In the genomic region with DNA sequence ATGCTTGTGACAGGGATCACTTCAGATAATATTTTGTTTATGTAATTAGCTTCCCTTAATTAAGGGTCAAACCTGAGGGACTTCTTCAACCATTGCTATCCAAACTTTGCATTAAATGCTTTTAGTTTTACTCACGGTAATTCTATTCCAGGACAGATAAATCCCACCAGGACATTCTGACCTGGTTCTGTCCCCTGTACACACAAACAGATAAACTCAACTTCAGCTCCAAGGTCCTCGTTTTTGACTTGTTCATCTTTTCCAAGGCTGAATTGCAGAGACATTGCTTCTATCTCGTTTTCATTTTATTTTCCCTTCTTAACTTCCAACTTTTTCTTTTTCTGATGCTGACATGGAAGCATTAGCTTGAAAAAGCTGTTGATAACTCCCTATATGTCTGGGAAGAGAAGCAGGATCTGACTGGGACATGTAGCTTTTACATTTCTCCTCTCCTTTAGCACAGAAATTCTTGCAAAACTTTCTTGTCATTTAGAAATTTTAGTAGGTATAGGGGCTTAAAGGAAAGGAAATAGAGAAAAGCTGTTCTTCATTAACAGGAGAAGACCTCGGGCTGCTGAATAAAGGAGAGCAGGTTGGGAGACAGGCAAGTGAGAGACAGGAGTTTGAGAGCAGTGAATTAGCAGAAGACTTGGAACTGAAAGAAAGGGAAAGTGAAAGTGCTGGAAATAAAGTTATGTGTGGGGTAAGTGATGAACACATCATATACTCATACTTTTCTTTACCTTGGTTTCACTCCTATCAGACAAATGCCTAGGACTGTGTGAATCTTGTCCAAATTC, we compare ENCODE assay signal across 8 cellular contexts.
DNase-seq lines count a peak whose midpoint lies in the region; ATAC-seq and TF ChIP-seq lines count a peak whose summit lies in the region.

No MANE protein-coding gene starts in this region.

- TF ChIP-seq CTCF in AG04449 (IDR thresholded peaks at IDR 0.05; ENCODE audit: insufficient read depth, low read length, missing control alignments) (no peak), NB4 (IDR thresholded peaks at IDR 0.05; ENCODE audit: low read depth, low read length) (no peak), brain microvascular endothelial cell (IDR thresholded peaks at IDR 0.05; ENCODE audit: low read depth, low read length, missing control alignments) (no peak), GM10266 (IDR thresholded peaks at IDR 0.05; ENCODE audit: control insufficient read depth, insufficient read depth, low read depth, missing control alignments) (no peak)

- peak overlapping the region; percentile 29 for H3K27ac ChIP-seq in brain microvascular endothelial cell

- in situ Hi-C loops in brain microvascular endothelial cell (cut with HindIII; ENCODE audit: low pct_ligation_motif_present, low sequenced_read_pairs), result no loop called here

- H3K27me3 ChIP-seq in brain microvascular endothelial cell (replicated peaks) (no peaks in the 10 kb centered on the region), mononuclear cell (ENCODE audit: insufficient read depth, low read length) (no peaks in the 10 kb centered on the region)

- CTCF ChIA-PET in AG04449 (lab: Yijun Ruan, JAX), result interaction anchor here (1.1 to 1.6 kb wide), 3 partner anchors 13 to 232 kb away, joined by 3 to 5 read pairs (median 5); partner anchors contain the start of gene B3GALT2

- peaks cover 11% of the 10 kb centered on the region for H3K4me1 ChIP-seq in mononuclear cell (ENCODE audit: insufficient read depth, low read length)

- POLR2A ChIA-PET in AG04449 (lab: Yijun Ruan, JAX), result no interaction called here

- peak overlapping the region; percentile 40 for H3K4me3 ChIP-seq in AG04449 (ENCODE audit: low read depth, low read length)
- H3K4me3 ChIP-seq in NB4 (ENCODE audit: low read depth, low read length), result peak overlapping the region; percentile 44
- H3K4me3 ChIP-seq in brain microvascular endothelial cell (ENCODE audit: low read depth, low read length), result peak overlapping the region; percentile 3
- peak overlapping the region; percentile 28 for H3K4me3 ChIP-seq in mononuclear cell (ENCODE audit: low read length)

- TF ChIP-seq POLR2A in NB4 (IDR thresholded peaks at IDR 0.05; ENCODE audit: extremely low read depth, insufficient read length), result no peak

- no peaks in the 10 kb centered on the region for H3K9me3 ChIP-seq in mononuclear cell (ENCODE audit: low read depth, low read length)

- no peaks in the 10 kb centered on the region for H3K36me3 ChIP-seq in brain microvascular endothelial cell (replicated peaks)

- ATAC-seq in GM19463 (IDR thresholded peaks at IDR 0.05; ENCODE audit: unreplicated experiment), result peak; percentile 64

- DNase-seq in AG04449 (ENCODE audit: low read depth, low spot score) (no peak), NB4 (ENCODE audit: low read depth) (peak; percentile 14), brain microvascular endothelial cell (peak; percentile 18), NCI-H2196 (lab: John Stamatoyannopoulos, UW; ENCODE audit: unreplicated experiment) (no peak), GM19238 (ENCODE audit: insufficient read length, low spot score) (no peak), GM10266 (ENCODE audit: extremely low spot score) (no peak)

Comparison
In these comparisons a context has a peak if more than half of its experiments do, and no peak if none do; other contexts are left out.
1. DNase-seq: peak in NB4 (single experiment) and brain microvascular endothelial cell (single experiment); none in AG04449 (single experiment), NCI-H2196 (single experiment), GM19238 (single experiment) and GM10266 (single experiment).
2. Peak in every context shown above with its lines, with median percentiles within 50 percentile points of each other: H3K4me3 ChIP-seq.